Comparison of ENCODE assay signal across 28 cellular contexts in the genomic region with DNA sequence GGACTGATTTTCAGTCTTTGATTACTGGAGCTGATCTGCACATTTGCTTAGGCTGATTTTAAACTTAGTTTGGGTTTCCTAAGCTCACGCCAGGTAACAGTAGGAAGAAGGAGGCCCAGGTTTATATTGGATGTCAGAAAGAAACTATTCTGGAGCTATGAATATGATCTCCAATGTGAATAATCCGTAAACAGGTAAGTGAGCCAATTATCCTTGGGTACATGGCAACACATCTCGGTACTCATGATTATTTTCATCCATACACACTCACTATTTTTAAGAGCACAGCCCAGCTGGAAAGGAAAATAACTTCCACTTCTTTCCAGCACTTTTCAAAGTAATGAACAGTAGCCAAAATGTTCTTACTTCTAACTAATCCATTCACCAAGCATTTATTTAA. TPM values are rescaled to one million over a fixed set of nuclear protein-coding genes. Genes with fewer than 3 reads are reported as not detected.
DNase-seq lines count a peak whose midpoint lies in the region; ATAC-seq and TF ChIP-seq lines count a peak whose summit lies in the region.
"Had no signal": no experiment of that assay in that cellular context is flagged by ENCODE, and none has a peak within 500 bp of the region (broad histone marks: within the 10 kb centered on the region; RNA-seq: fewer than 3 reads in every experiment).

No MANE protein-coding gene starts in this region.

- peak overlapping the region in 1 of 3 donors; percentile 28 for H3K9ac ChIP-seq in skeletal muscle tissue (ENCODE audit: low read depth in 1 of 3, low read length in 3 of 3)
- H3K9ac ChIP-seq: parathyroid adenoma had no signal

- in situ Hi-C loops in Panc1 (cut with HindIII; ENCODE audit: low pct_unique_long_range_greater_than_20kb, low sequenced_read_pairs), result no loop called here

- ATAC-seq in Panc1, result no peak
- ATAC-seq: K562, right lobe of liver had no signal

- POLR2A ChIA-PET in A673 (lab: Charles Lee; ENCODE audit: low non-redundant PET), result no interaction called here
- POLR2A ChIA-PET in Panc1 (lab: Charles Lee), result no interaction called here
- POLR2A ChIA-PET in CD4-positive, alpha-beta memory T cell (lab: Charles Lee; ENCODE audit: partially characterized antibody), result interaction anchor here (3.7 kb wide), 1 partner anchor 8 kb away, joined by 18 read pairs; a partner anchor contains a TSS

- no peak for TF ChIP-seq CTCF in A673 (conservative IDR thresholded peaks at IDR 0.05; ENCODE audit: low read depth, low read length)
- TF ChIP-seq CTCF in Panc1 (IDR thresholded peaks at IDR 0.05), result no peak
- TF ChIP-seq CTCF in esophagus muscularis mucosa (IDR thresholded peaks at IDR 0.05), result no peak

- H3K36me3 ChIP-seq in A673 (ENCODE audit: insufficient read depth, low read length, poor library complexity, severe bottlenecking) (no peaks in the 10 kb centered on the region), Panc1 (ENCODE audit: control insufficient read depth, insufficient read depth, low read length) (peaks cover 9% of the 10 kb centered on the region; the same call in 1 of the 2 replicates), esophagus muscularis mucosa (no peaks in the 10 kb centered on the region), skeletal muscle tissue (ENCODE audit: control insufficient read depth in 3 of 3, insufficient read depth in 3 of 3, low read length in 3 of 3) (peaks cover 0 to 5% (median 0%) of the 10 kb centered on the region in 3 donors)
- peaks cover 17% of the 10 kb centered on the region for H3K36me3 ChIP-seq in CD4-positive, alpha-beta memory T cell (ENCODE audit: insufficient read depth, low read length)
- H3K36me3 ChIP-seq: right lobe of liver had no signal

- CTCF ChIA-PET in A673 (lab: Charles Lee), result no interaction called here
- CTCF ChIA-PET in Panc1 (lab: Charles Lee), result interaction anchor here (0.5 to 0.7 kb wide), 4 partner anchors 25 to 345 kb away, joined by 3 to 4 read pairs (median 3); no protein-coding TSS in a partner anchor
- CTCF ChIA-PET in CD4-positive, alpha-beta memory T cell (lab: Charles Lee; ENCODE audit: partially characterized antibody), result interaction anchor here (3.2 kb wide), 1 partner anchor 10 kb away, joined by 15 read pairs; no protein-coding TSS in a partner anchor

- H3K9me3 ChIP-seq in A673 (ENCODE audit: low read depth, low read length, poor library complexity, severe bottlenecking), result no peaks in the 10 kb centered on the region
- no peaks in the 10 kb centered on the region for H3K9me3 ChIP-seq in Panc1 (ENCODE audit: control insufficient read depth, insufficient read depth, low read depth, low read length)
- H3K9me3 ChIP-seq in esophagus muscularis mucosa, result no peaks in the 10 kb centered on the region
- no peaks in the 10 kb centered on the region for H3K9me3 ChIP-seq in skeletal muscle tissue (ENCODE audit: control insufficient read depth in 3 of 3, low read length in 3 of 3)
- H3K9me3 ChIP-seq in CD4-positive, alpha-beta memory T cell (ENCODE audit: control insufficient read depth in 1 of 2, low read length in 2 of 2), result no peaks in the 10 kb centered on the region
- H3K9me3 ChIP-seq: right lobe of liver, SJSA1, testis had no signal

- peak overlapping the region in 1 of 7 donors; percentile 17 for H3K27ac Mint-ChIP-seq in CD4-positive, alpha-beta memory T cell
- H3K27ac Mint-ChIP-seq: activated naive CD4-positive, alpha-beta T cell treated with anti-CD3 and anti-CD28 coated beads, Interleukin-2, amount 10 ng/mL, durations not matched to agents 7 days and 5 days; activated T-helper 1 cell treated with anti-CD3 and anti-CD28 coated beads, Interleukin-12 subunit alpha, Interleukin-12 subunit beta, Interleukin-2, Interleukin-4 antibody, amounts not matched to agents 30 ng/mL and 10 ng/mL and 1 ng/mL, durations not matched to agents 14 hours and 24 hours and 36 hours had no signal

- no TSS peak for BruUV-seq in A673 (replicated peaks; lab: Mats Ljungman, UMichigan)
- BruUV-seq in Panc1 (replicated peaks; lab: Mats Ljungman, UMichigan), result no TSS peak

- peaks cover 21 to 53% of the 10 kb centered on the region in 2 donors for H3K36me3 Mint-ChIP-seq in CD4-positive, alpha-beta memory T cell

- no peak for TF ChIP-seq EP300 in esophagus muscularis mucosa (IDR thresholded peaks at IDR 0.05)

- no peak for DNase-seq in A673 (ENCODE audit: low spot score)
- DNase-seq in Panc1 (ENCODE audit: low read depth, low spot score), result no peak
- no peak for DNase-seq in esophagus muscularis mucosa (ENCODE audit: extremely low spot score)
- DNase-seq in CD4-positive, alpha-beta memory T cell, result no peak
- DNase-seq in SW480 (ENCODE audit: low spot score), result no peak
- DNase-seq in NK-92 (lab: John Stamatoyannopoulos, UW; ENCODE audit: unreplicated experiment), result no peak
- DNase-seq: activated CD4-positive, alpha-beta T cell treated with anti-CD3 and anti-CD28 coated beads, Interleukin-2, amount 50 U/mL, for 4 hours; activated CD8-positive, alpha-beta memory T cell treated with anti-CD3 and anti-CD28 coated beads, Interleukin-2, amount 50 U/mL, for 4 hours; activated naive CD4-positive, alpha-beta T cell treated with anti-CD3 and anti-CD28 coated beads, Interleukin-2, amount 10 ng/mL, durations not matched to agents 7 days and 5 days; anterior cingulate cortex; COR-L47; GDM1; glutamatergic neuron; H7; kidney glomerular epithelial cell; NCI-H1105 treated with DMSO at 0.1 percent for 48 hours; NCI-H2029; right lobe of liver; stimulated activated CD4-positive, alpha-beta T cell treated with anti-CD3 and anti-CD28 coated beads, Interleukin-15, amount 100 ng/mL, for 24 hours; stimulated activated naive CD4-positive, alpha-beta T cell treated with Interleukin-2 at 50 U/mL for 16 hours; T-helper 1 cell; testis had no signal

- WGBS in esophagus muscularis mucosa, result 55% methylated on average over 3 of the region's 3 CpGs

- peak overlapping the region; percentile 1 for H3K27ac ChIP-seq in A673 (ENCODE audit: low read depth, low read length, poor library complexity, severe bottlenecking)
- peak overlapping the region; percentile 93 for H3K27ac ChIP-seq in Panc1 (ENCODE audit: low read length)
- H3K27ac ChIP-seq in esophagus muscularis mucosa (replicated peaks in 1 of 4), result peak overlapping the region in 3 of 4 donors; percentile 9 to 29 (median 9)
- peak overlapping the region; percentile 50 for H3K27ac ChIP-seq in skeletal muscle tissue (ENCODE audit: low read depth, low read length)
- no peak overlapping the region for H3K27ac ChIP-seq in CD4-positive, alpha-beta memory T cell (ENCODE audit: low read depth, low read length)
- H3K27ac ChIP-seq: parathyroid adenoma, right lobe of liver, SJSA1, testis had no signal

- no peaks in the 10 kb centered on the region for H3K27me3 Mint-ChIP-seq in CD4-positive, alpha-beta memory T cell
- H3K27me3 Mint-ChIP-seq: activated naive CD4-positive, alpha-beta T cell treated with anti-CD3 and anti-CD28 coated beads, Interleukin-2, amount 10 ng/mL, durations not matched to agents 7 days and 5 days had no signal

- TF ChIP-seq POLR2A in esophagus muscularis mucosa (IDR thresholded peaks at IDR 0.05; ENCODE audit: low read depth), result no peak

- H3K4me3 Mint-ChIP-seq in CD4-positive, alpha-beta memory T cell, result no peak overlapping the region
- H3K4me3 Mint-ChIP-seq: activated naive CD4-positive, alpha-beta T cell treated with anti-CD3 and anti-CD28 coated beads, Interleukin-2, amount 10 ng/mL, durations not matched to agents 7 days and 5 days; activated T-helper 1 cell treated with anti-CD3 and anti-CD28 coated beads, Interleukin-12 subunit alpha, Interleukin-12 subunit beta, Interleukin-2, Interleukin-4 antibody, amounts not matched to agents 30 ng/mL and 10 ng/mL and 1 ng/mL, durations not matched to agents 14 hours and 24 hours and 36 hours; neural crest cell had no signal

- peaks cover 64 to 89% (median 73%) of the 10 kb centered on the region in 4 donors for H3K4me1 Mint-ChIP-seq in CD4-positive, alpha-beta memory T cell

- intact Hi-C loops in A673 (cut with micrococcal nuclease; ENCODE audit: unreplicated experiment), result no loop called here
- intact Hi-C loops in Panc1 (cut with micrococcal nuclease; ENCODE audit: unreplicated experiment), result no loop called here
- intact Hi-C loops in esophagus muscularis mucosa (cut with DNase I), result no loop called here
- intact Hi-C loops in CD4-positive, alpha-beta memory T cell (cut with micrococcal nuclease), result no loop called here

- H3K4me1 ChIP-seq in A673 (ENCODE audit: insufficient read depth, low read length, poor library complexity, severe bottlenecking) (peaks cover 62% of the 10 kb centered on the region), Panc1 (ENCODE audit: control insufficient read depth, insufficient read depth, low read length) (peaks cover 95% of the 10 kb centered on the region), esophagus muscularis mucosa (peaks cover 43 to 63% (median 60%) of the 10 kb centered on the region in 4 donors), skeletal muscle tissue (ENCODE audit: control insufficient read depth in 3 of 3, insufficient read depth in 3 of 3, low read length in 3 of 3) (peaks cover 34 to 60% (median 36%) of the 10 kb centered on the region in 3 donors)
- H3K4me1 ChIP-seq in CD4-positive, alpha-beta memory T cell (ENCODE audit: insufficient read depth, low read length), result peaks cover 78% of the 10 kb centered on the region

- no peaks in the 10 kb centered on the region for H3K27me3 ChIP-seq in A673 (replicated peaks; ENCODE audit: insufficient read depth, low read depth, low read length, poor library complexity)
- H3K27me3 ChIP-seq in Panc1 (ENCODE audit: control insufficient read depth, insufficient read depth, low read length), result no peaks in the 10 kb centered on the region
- no peaks in the 10 kb centered on the region for H3K27me3 ChIP-seq in esophagus muscularis mucosa
- no peaks in the 10 kb centered on the region for H3K27me3 ChIP-seq in skeletal muscle tissue (ENCODE audit: control insufficient read depth in 3 of 3, insufficient read depth in 3 of 3, low read length in 3 of 3)
- H3K27me3 ChIP-seq in CD4-positive, alpha-beta memory T cell (ENCODE audit: insufficient read depth, low read length), result no peaks in the 10 kb centered on the region
- H3K27me3 ChIP-seq: right lobe of liver, SJSA1, testis had no signal

- H3K9me3 Mint-ChIP-seq in CD4-positive, alpha-beta memory T cell, result no peaks in the 10 kb centered on the region
- H3K9me3 Mint-ChIP-seq: activated naive CD4-positive, alpha-beta T cell treated with anti-CD3 and anti-CD28 coated beads, Interleukin-2, amount 10 ng/mL, durations not matched to agents 7 days and 5 days; activated T-helper 1 cell treated with anti-CD3 and anti-CD28 coated beads, Interleukin-12 subunit alpha, Interleukin-12 subunit beta, Interleukin-2, Interleukin-4 antibody, amounts not matched to agents 30 ng/mL and 10 ng/mL and 1 ng/mL, durations not matched to agents 14 hours and 24 hours and 36 hours; neural crest cell had no signal

- no peak overlapping the region for H3K4me3 ChIP-seq in A673 (ENCODE audit: low read depth, low read length, poor library complexity, severe bottlenecking)
- H3K4me3 ChIP-seq in Panc1 (ENCODE audit: low read depth in 2 of 2, low read length in 2 of 2), result no peak overlapping the region
- no peak overlapping the region for H3K4me3 ChIP-seq in esophagus muscularis mucosa
- peak overlapping the region in 1 of 3 donors; percentile 1 for H3K4me3 ChIP-seq in skeletal muscle tissue (ENCODE audit: low read length in 3 of 3)
- H3K4me3 ChIP-seq in CD4-positive, alpha-beta memory T cell (ENCODE audit: low read length in 2 of 2), result no peak overlapping the region
- H3K4me3 ChIP-seq: K562, right lobe of liver, SJSA1, testis had no signal

RNA-seq across cellular contexts. Expression of a gene that starts 7.0 kb away (rescaled TPM):
- total RNA-seq in A673 (2021), result 25.6 and 25.7 TPM in 2 replicates
- 67.1 TPM for total RNA-seq in Panc1 (2021; ENCODE audit: unreplicated experiment)
- 30.3 TPM for polyA plus RNA-seq in Panc1 (2012; ENCODE audit: insufficient read length)
- 10 to 100 TPM; 42.4 to 74.9 (median 52.1) TPM for total RNA-seq in esophagus muscularis mucosa
- 30.8 TPM for total RNA-seq in skeletal muscle tissue
- 10 to 100 TPM; 94.7 to 97.4 TPM for total RNA-seq in CD4-positive, alpha-beta memory T cell
- 10 to 100 TPM; 10.5 to 19.1 TPM for polyA plus RNA-seq in CD4-positive, alpha-beta memory T cell
